8 cellular contexts compared by ENCODE assay signal in genomic region chr11:65501530-65502273, GRCh38. TPM values are rescaled to one million over a fixed set of nuclear protein-coding genes. Genes with fewer than 3 reads are reported as not detected.
A peak's percentile ranks its signal among the peaks of the same experiment; 100 is the strongest.
DNase-seq lines count a peak whose midpoint lies in the region; ATAC-seq, FAIRE-seq and TF ChIP-seq lines count a peak whose summit lies in the region.

No MANE protein-coding gene starts in this region.

- intact Hi-C loops in adrenal gland (cut with DNase I), result no loop called here
- intact Hi-C loops in aorta (cut with DNase I), result no loop called here

- TF ChIP-seq EP300 in A549 (IDR thresholded peaks at IDR 0.05), result no peak

- H3K4me1 ChIP-seq in A549, result peaks cover 19% of the 10 kb centered on the region
- peaks cover 16 to 25% of the 10 kb centered on the region in 2 donors for H3K4me1 ChIP-seq in adrenal gland (replicated peaks in 1 of 2)
- peaks cover 0 to 2% of the 10 kb centered on the region in 2 donors for H3K4me1 ChIP-seq in aorta (ENCODE audit: control insufficient read depth in 1 of 2, insufficient read depth in 2 of 2, low read length in 2 of 2)

- H3K4me2 ChIP-seq in A549, result peak overlapping the region; percentile 84

- no peak overlapping the region for H3K27ac Mint-ChIP-seq in osteocyte (ENCODE audit: unreplicated experiment)

- H3K4me3 ChIP-seq in A549 (peak overlapping the region; percentile 90), HFF-Myc (replicated peaks; ENCODE audit: low read depth, low read length) (peak overlapping the region; percentile 84), adrenal gland (peak overlapping the region; percentile 78 to 96 (median 90)), aorta (ENCODE audit: low read length in 2 of 2) (peak overlapping the region; percentile 95 to 100)

- no peaks in the 10 kb centered on the region for H3K9me3 Mint-ChIP-seq in osteocyte (ENCODE audit: unreplicated experiment)

- peaks cover 16% of the 10 kb centered on the region for H3K4me1 Mint-ChIP-seq in osteocyte (ENCODE audit: unreplicated experiment)

- POLR2A ChIA-PET in A549 (lab: Yijun Ruan, JAX), result interaction anchor here (0.7 to 26.7 kb wide), 8 partner anchors 12 to 79 kb away, joined by 3 to 1006 read pairs (median 203); partner anchors contain the start of gene NEAT1

- H3K27me3 Mint-ChIP-seq in osteocyte (ENCODE audit: unreplicated experiment), result no peaks in the 10 kb centered on the region

- H3K36me3 ChIP-seq in adrenal gland (replicated peaks in 1 of 2) (peaks cover 0 to 63% of the 10 kb centered on the region in 2 donors), aorta (ENCODE audit: control insufficient read depth in 1 of 2, insufficient read depth in 2 of 2, low read length in 1 of 2) (peaks cover 15 to 16% of the 10 kb centered on the region in 2 donors)

- H3K36me3 Mint-ChIP-seq in osteocyte (ENCODE audit: unreplicated experiment), result no peaks in the 10 kb centered on the region

- 0% methylated on average over 3 of the region's 3 CpGs for WGBS in A549 (ENCODE audit: missing lambda C conversion rate)
- 0 to 1% (median 0%) methylated on average over 3 of the region's 3 CpGs for WGBS in adrenal gland, 4 donors
- 0 to 1% methylated on average over 3 of the region's 3 CpGs for WGBS in aorta, 2 donors

- CTCF ChIA-PET in A549 (lab: Yijun Ruan, JAX), result interaction anchor here (0.7 to 30.0 kb wide), 9 partner anchors 9 to 86 kb away, joined by 3 to 947 read pairs (median 3); no protein-coding TSS in a partner anchor

- H3K27me3 ChIP-seq in adrenal gland (no peaks in the 10 kb centered on the region), aorta (ENCODE audit: control insufficient read depth in 1 of 2, insufficient read depth in 2 of 2, low read length in 1 of 2) (peaks cover 0 to 2% of the 10 kb centered on the region in 2 donors)

- H3K27ac ChIP-seq in A549 (peak overlapping the region; percentile 98 to 100), adrenal gland (peak overlapping the region; percentile 93 to 99 (median 97)), aorta (ENCODE audit: low read depth in 1 of 2, low read length in 2 of 2) (peak overlapping the region in 1 of 2 donors; percentile 88)

- DNase-seq in A549 (ENCODE audit: low read depth in 1 of 2, low spot score in 1 of 2) (peak in 1 of 2 experiments; percentile 67), HFF-Myc (ENCODE audit: extremely low read depth, low read depth) (peak; percentile 40), adrenal gland (peak in 2 of 7 donors; percentile 16 to 37), left kidney (ENCODE audit: low read depth, low spot score) (peak; percentile 54), aorta (peak in 1 of 2 donors; percentile 42), NCI-H1694 (lab: John Stamatoyannopoulos, UW) (no peak), GM19240 (ENCODE audit: insufficient read length, low spot score) (no peak), osteocyte (ENCODE audit: extremely low spot score, unreplicated experiment) (no peak)

- H3K4me3 Mint-ChIP-seq in osteocyte (ENCODE audit: unreplicated experiment), result no peak overlapping the region

- ATAC-seq in A549 (no peak), aorta (ENCODE audit: low FRiP score) (no peak)

- no peak for FAIRE-seq in A549 (lab: Jason Lieb, UNC)

- no peaks in the 10 kb centered on the region for H3K9me3 ChIP-seq in A549
- no peaks in the 10 kb centered on the region for H3K9me3 ChIP-seq in adrenal gland (replicated peaks in 1 of 3)
- no peaks in the 10 kb centered on the region for H3K9me3 ChIP-seq in aorta (ENCODE audit: control insufficient read depth, low read length)

- TF ChIP-seq POLR2A in A549 (IDR thresholded peaks at IDR 0.05; ENCODE audit: low read length) (no peak), adrenal gland (IDR thresholded peaks at IDR 0.05) (peak; percentile 48 to 77)

- no peak for TF ChIP-seq CTCF in A549 (IDR thresholded peaks at IDR 0.05)
- TF ChIP-seq CTCF in HFF-Myc (IDR thresholded peaks at IDR 0.05; ENCODE audit: low read depth, low read length, missing control alignments), result no peak
- TF ChIP-seq CTCF in adrenal gland (IDR thresholded peaks at IDR 0.05), result no peak
- TF ChIP-seq CTCF in osteocyte (IDR thresholded peaks at IDR 0.05), result no peak

- peak in 1 of 2 experiments; percentile 1; a peak in 1 of 5 replicates for TF ChIP-seq RAD21 in A549 (conservative IDR thresholded peaks at IDR 0.05 in 1 of 2, IDR thresholded peaks at IDR 0.05 in 1 of 2)

TF ChIP-seq in A549, 52 proteins besides CTCF, POLR2A, EP300 and RAD21 (continues in another document):
- TF ChIP-seq JUN (IDR thresholded peaks at IDR 0.05) (peak; percentile 68 to 97; a peak in 4 of 5 replicates), ZNF302 (CRISPR knock-in tag; IDR thresholded peaks at IDR 0.05) (no peak), ESRRA (IDR thresholded peaks at IDR 0.05; ENCODE audit: borderline replicate concordance, low read length) (no peak), RARB (CRISPR knock-in tag; IDR thresholded peaks at IDR 0.05) (peak; percentile 69), HES2 (IDR thresholded peaks at IDR 0.05) (no peak), RNF2 (IDR thresholded peaks at IDR 0.05; ENCODE audit: borderline replicate concordance, low read depth) (no peak), TP53 (CRISPR knock-in tag; IDR thresholded peaks at IDR 0.05) (peak; percentile 93), KDM1A (IDR thresholded peaks at IDR 0.05; ENCODE audit: low read depth) (no peak), RCOR1 (IDR thresholded peaks at IDR 0.05; ENCODE audit: low read depth, low read length) (no peak), MAFK (IDR thresholded peaks at IDR 0.05; ENCODE audit: partially characterized antibody) (no peak), MYC (IDR thresholded peaks at IDR 0.05; ENCODE audit: borderline replicate concordance, low read length) (no peak), POLR2AphosphoS2 (conservative IDR thresholded peaks at IDR 0.05; ENCODE audit: low read length) (peak; percentile 98), PHF8 (IDR thresholded peaks at IDR 0.05; ENCODE audit: borderline replicate concordance, low read depth) (no peak), SREBF2 (IDR thresholded peaks at IDR 0.05) (no peak), BCL3 (IDR thresholded peaks at IDR 0.05) (peak; percentile 68), SMC3 (IDR thresholded peaks at IDR 0.05) (no peak), CHD2 (IDR thresholded peaks at IDR 0.05; ENCODE audit: low read length, partially characterized antibody) (peak; percentile 28), HOXB5 (CRISPR knock-in tag; IDR thresholded peaks at IDR 0.05) (peak; percentile 55; the same call in 1 of the 2 replicates)

RNA-seq across cellular contexts. Expression of gene MALAT1, which starts 2.9 kb away (rescaled TPM):
- polyA plus RNA-seq in A549 (2011; rRNA removed), result 1,041 and 1,340 TPM in 2 replicates
- 24.8 and 29.0 TPM in 2 replicates for polyA plus RNA-seq in A549 (2012; cell fraction: cytosol; rRNA removed)
- 215 and 608 TPM in 2 replicates for polyA plus RNA-seq in A549 (2012; cell fraction: nucleus; rRNA removed)
- polyA plus RNA-seq in A549 (2017; fragmentation: RNase III; extraction: RNeasy Plus Mini Kit Qiagen cat#74134 plus additional on column Dnase treatment), result 167 to 203 TPM (median 188 TPM) in 3 replicates
- 10,326 and 11,734 TPM in 2 replicates for polyA minus RNA-seq in A549 (2011; rRNA and poly(A)+ RNA removed)
- over 10,000 TPM in 5 of 8 donors, 1,000 to 10,000 TPM in 3; 5,921 to 17,143 (median 10,900) TPM for total RNA-seq in adrenal gland
- 1,000 to 10,000 TPM in 1 of 3 donors, 100 to 1,000 TPM in 2; 237 to 9,519 (median 973) TPM for polyA plus RNA-seq in adrenal gland
- over 10,000 TPM; 16,103 to 18,225 TPM for total RNA-seq in aorta
- 100 to 1,000 TPM; 228 to 370 TPM for polyA plus RNA-seq in aorta
- total RNA-seq in osteocyte, result 11,843 and 16,538 TPM in 2 replicates

RNA-seq across cellular contexts. Expression of gene SCYL1, which starts 23.2 kb away (rescaled TPM):
- polyA plus RNA-seq in A549 (2011; rRNA removed) (30.8 and 33.6 TPM in 2 replicates), A549 (2017; fragmentation: RNase III; extraction: RNeasy Plus Mini Kit Qiagen cat#74134 plus additional on column Dnase treatment) (41.8 to 46.8 TPM (median 45.9 TPM) in 3 replicates), adrenal gland (100 to 1,000 TPM in 2 of 3 donors, 10 to 100 TPM in 1; 52.3 to 395 (median 329) TPM), aorta (10 to 100 TPM; 31.3 to 98.9 TPM)
- 88.0 and 105 TPM in 2 replicates for polyA plus RNA-seq in A549 (2012; cell fraction: cytosol; rRNA removed)
- 125 and 152 TPM in 2 replicates for polyA plus RNA-seq in A549 (2012; cell fraction: nucleus; rRNA removed)
- polyA minus RNA-seq in A549 (2011; rRNA and poly(A)+ RNA removed), result 39.1 and 43.6 TPM in 2 replicates
- total RNA-seq in adrenal gland (100 to 1,000 TPM; 105 to 240 (median 145) TPM), aorta (10 to 100 TPM; 74.0 to 74.4 TPM), osteocyte (103 and 104 TPM in 2 replicates)

RNA-seq across cellular contexts. Expression of gene LTBP3, which starts 56.5 kb away (rescaled TPM):
- polyA plus RNA-seq in A549 (2011; rRNA removed) (28.6 and 39.9 TPM in 2 replicates), A549 (2017; fragmentation: RNase III; extraction: RNeasy Plus Mini Kit Qiagen cat#74134 plus additional on column Dnase treatment) (107 to 134 TPM (median 123 TPM) in 3 replicates), adrenal gland (100 to 1,000 TPM in 2 of 3 donors, 10 to 100 TPM in 1; 40.2 to 323 (median 265) TPM), aorta (100 to 1,000 TPM in 1 of 2 donors, 10 to 100 TPM in 1; 40.1 to 467 TPM)
- 130 and 136 TPM in 2 replicates for polyA plus RNA-seq in A549 (2012; cell fraction: cytosol; rRNA removed)
- polyA plus RNA-seq in A549 (2012; cell fraction: nucleus; rRNA removed), result 715 and 951 TPM in 2 replicates
- polyA minus RNA-seq in A549 (2011; rRNA and poly(A)+ RNA removed), result 25.4 and 44.5 TPM in 2 replicates
- total RNA-seq in adrenal gland (100 to 1,000 TPM in 7 of 8 donors, 10 to 100 TPM in 1; 70.9 to 362 (median 221) TPM), aorta (100 to 1,000 TPM; 280 to 473 TPM), osteocyte (219 and 256 TPM in 2 replicates)

Comparison
In these comparisons a context has a peak if more than half of its experiments do, and no peak if none do; other contexts are left out.
1. DNase-seq: peak in HFF-Myc (single experiment) and left kidney (single experiment); none in NCI-H1694 (single experiment), GM19240 (single experiment) and osteocyte (single experiment).
2. Peak in every context shown above with its lines, with median percentiles within 50 percentile points of each other: H3K4me3 ChIP-seq.